Comparison of ENCODE assay signal across 9 cellular contexts in the genomic region with DNA sequence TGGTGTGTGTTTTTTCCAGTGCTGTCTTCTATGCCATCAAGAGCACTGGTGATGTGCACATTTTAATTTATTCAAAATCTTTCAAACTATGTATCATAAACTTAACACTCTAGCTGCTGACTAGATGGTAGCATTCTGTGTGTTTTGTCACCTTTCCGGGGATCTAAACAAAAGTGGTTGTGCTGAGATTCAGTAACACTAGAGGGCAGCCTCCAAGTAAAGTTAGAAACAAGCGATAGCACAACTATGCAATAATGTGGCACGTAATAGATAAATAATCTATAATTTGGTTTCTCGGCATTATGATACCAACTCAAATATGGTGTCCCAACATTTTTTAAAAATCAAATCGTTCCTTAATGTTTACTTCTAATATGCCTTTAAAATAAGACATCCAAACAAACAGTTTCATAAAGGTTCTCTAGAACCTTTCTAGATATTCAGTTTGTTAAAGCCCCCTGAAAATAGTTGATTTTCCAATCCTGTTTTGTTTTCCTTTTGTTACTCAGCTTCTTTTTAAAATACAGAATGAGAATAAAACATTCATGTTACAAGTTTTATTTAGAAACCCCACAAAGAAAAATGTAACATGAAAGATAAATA. TPM values are rescaled to one million over a fixed set of nuclear protein-coding genes. Genes with fewer than 3 reads are reported as not detected.
DNase-seq lines count a peak whose midpoint lies in the region; ATAC-seq, FAIRE-seq and TF ChIP-seq lines count a peak whose summit lies in the region.
"Had no signal": no experiment of that assay in that cellular context is flagged by ENCODE, and none has a peak within 500 bp of the region (broad histone marks: within the 10 kb centered on the region; RNA-seq: fewer than 3 reads in every experiment).

No MANE protein-coding gene starts in this region.

- H3K56ac ChIP-seq in mesendoderm (ENCODE audit: low read length): peak overlapping the region; percentile 37

- in situ Hi-C loops in GM12878 (cut with MboI): loop anchor here (25.0 kb wide), 1 partner anchor 420 kb away; no protein-coding TSS in a partner anchor

- no peak overlapping the region for H3K18ac ChIP-seq in mesendoderm (ENCODE audit: low read length)

- H4K8ac ChIP-seq in mesendoderm (ENCODE audit: low read depth, low read length): no peak overlapping the region

- H2BK5ac ChIP-seq in mesendoderm (ENCODE audit: low read length): no peak overlapping the region

- TF ChIP-seq POLR2A in GM12878 (IDR thresholded peaks at IDR 0.05; ENCODE audit: low read depth, low read length): no peak

- H3K4me2 ChIP-seq in GM12878 (ENCODE audit: control insufficient read depth, insufficient read depth) (no peak overlapping the region), mesendoderm (ENCODE audit: low read length) (no peak overlapping the region)

- intact Hi-C loops in GM12878 (cut with micrococcal nuclease; ENCODE audit: unreplicated experiment): loop anchor here (5.0 kb wide), 1 partner anchor 420 kb away; no protein-coding TSS in a partner anchor

- no peaks in the 10 kb centered on the region for H3K4me1 ChIP-seq in GM12878 (ENCODE audit: control insufficient read depth, insufficient read depth, low read length)
- H3K4me1 ChIP-seq in mesendoderm (ENCODE audit: control insufficient read depth, low read depth, low read length): peaks cover 33% of the 10 kb centered on the region

- no peak overlapping the region for H3K9ac ChIP-seq in GM12878 (ENCODE audit: control insufficient read depth, insufficient read depth, low read length)
- H3K9ac ChIP-seq in mesendoderm (ENCODE audit: low read length): no peak overlapping the region

- H2AFZ ChIP-seq in GM12878 (ENCODE audit: control insufficient read depth, low read depth, low read length): no peak overlapping the region

- RAD21 ChIA-PET in GM12878 (lab: Charles Lee; ENCODE audit: unreplicated experiment): interaction anchor here (1.0 to 4.9 kb wide), 7 partner anchors 8 to 460 kb away, joined by 3 to 29 read pairs (median 4); partner anchors contain the start of gene SEMA6A

- POLR2A ChIA-PET in GM12878 (lab: Charles Lee): interaction anchor here (0.6 kb wide), 2 partner anchors 438 to 445 kb away, joined by 3 to 4 read pairs; no protein-coding TSS in a partner anchor

- ATAC-seq in HG03378 (IDR thresholded peaks at IDR 0.05; ENCODE audit: unreplicated experiment) (peak; percentile 46), GM12878 (peak; percentile 65), HG03095 (IDR thresholded peaks at IDR 0.05; ENCODE audit: unreplicated experiment) (no peak), HG02938 (IDR thresholded peaks at IDR 0.05; ENCODE audit: unreplicated experiment) (no peak)

- CTCF ChIA-PET in GM12878 (lab: Yijun Ruan, JAX): interaction anchor here (0.6 to 5.0 kb wide), 22 partner anchors 8 to 777 kb away, joined by 3 to 38 read pairs (median 4); partner anchors contain the start of gene SEMA6A

- H3K36me3 ChIP-seq in GM12878 (ENCODE audit: control insufficient read depth in 2 of 2, insufficient read depth in 2 of 2, low read length in 1 of 2) (no peaks in the 10 kb centered on the region), mesendoderm (ENCODE audit: control insufficient read depth, insufficient read depth, low read length) (no peaks in the 10 kb centered on the region)

- no TSS peak for BruUV-seq in GM12878 (replicated peaks; lab: Mats Ljungman, UMichigan)

- H3K23ac ChIP-seq in mesendoderm (ENCODE audit: low read length): no peak overlapping the region

- H3K79me1 ChIP-seq in mesendoderm (ENCODE audit: low read length): no peaks in the 10 kb centered on the region

- 35% methylated on average over 5 of the region's 5 CpGs for WGBS in GM12878 (ENCODE audit: insufficient coverage, insufficient replicate concordance, low lambda C conversion rate, missing lambda C conversion rate)
- no CpG with 5 or more reads among the region's 5 CpGs for WGBS in mesendoderm (ENCODE audit: extremely low coverage, insufficient coverage, low lambda C conversion rate)

- TF ChIP-seq EP300 in GM12878 (IDR thresholded peaks at IDR 0.05; ENCODE audit: borderline replicate concordance in 1 of 2, control insufficient read depth in 1 of 2, low read depth in 2 of 2, low read length in 2 of 2): no peak

- DNase-seq in GM12864 (ENCODE audit: low read depth) (no peak), GM12878 (ENCODE audit: low read depth, low spot score) (no peak), mesendoderm (peak; percentile 66), NCI-H510A treated with DMSO at 0.1 percent for 48 hours (lab: John Stamatoyannopoulos, UW) (no peak)
- no peak for DNase-seq in stimulated activated CD4-positive, alpha-beta T cell treated with anti-CD3 and anti-CD28 coated beads, Interleukin-2, amount 100 ng/mL, for 48 hours

- no peak overlapping the region for H3K4ac ChIP-seq in mesendoderm (ENCODE audit: low read depth, low read length)

- peak; percentile 79 for TF ChIP-seq RAD21 in GM12878 (IDR thresholded peaks at IDR 0.05; ENCODE audit: insufficient read depth, low read depth, low read length)

- no peaks in the 10 kb centered on the region for H3K9me3 ChIP-seq in GM12878 (replicated peaks; ENCODE audit: control insufficient read depth, insufficient read depth, low read length)

- no peak for FAIRE-seq in GM12878 (lab: Jason Lieb, UNC)

- H3K27me3 ChIP-seq in GM12878 (replicated peaks in 1 of 2; ENCODE audit: control insufficient read depth in 2 of 2, insufficient read depth in 2 of 2, low read length in 1 of 2): no peaks in the 10 kb centered on the region
- no peaks in the 10 kb centered on the region for H3K27me3 ChIP-seq in mesendoderm (ENCODE audit: insufficient read depth, low read length, poor library complexity)

- H2BK120ac ChIP-seq in mesendoderm (ENCODE audit: low read depth, low read length): no peak overlapping the region

- no peak overlapping the region for H3K27ac ChIP-seq in GM12878 (ENCODE audit: control insufficient read depth, insufficient read depth)
- no peak overlapping the region for H3K27ac ChIP-seq in mesendoderm (ENCODE audit: low read depth, low read length)

- H3K79me2 ChIP-seq in GM12878 (ENCODE audit: control insufficient read depth, insufficient read depth, low read length) (no peaks in the 10 kb centered on the region), mesendoderm (ENCODE audit: control insufficient read depth, insufficient read depth, low read length) (peaks cover 89% of the 10 kb centered on the region)

- TF ChIP-seq CTCF in GM12864 (IDR thresholded peaks at IDR 0.05; ENCODE audit: low read depth, low read length, missing control alignments) (peak; percentile 58), GM12878 (IDR thresholded peaks at IDR 0.05 in 2 of 3, conservative IDR thresholded peaks at IDR 0.05 in 1 of 3; ENCODE audit: control insufficient read depth in 2 of 3, extremely low read depth in 1 of 3, insufficient read depth in 1 of 3, low read depth in 3 of 3, low read length in 3 of 3) (peak; percentile 48 to 61 (median 55); a peak in 5 of 6 replicates)

- no peak overlapping the region for H2BK15ac ChIP-seq in mesendoderm (replicated peaks; ENCODE audit: low read depth)

- H4K5ac ChIP-seq in mesendoderm (ENCODE audit: low read length): no peak overlapping the region

- H2AK5ac ChIP-seq in mesendoderm (ENCODE audit: low read length): no peak overlapping the region

- H3K4me3 ChIP-seq in GM12864 (ENCODE audit: low read depth, low read length) (no peak overlapping the region), GM12878 (no peak overlapping the region), mesendoderm (ENCODE audit: low read length) (no peak overlapping the region)
- H3K4me3 ChIP-seq: lung had no signal

- no peaks in the 10 kb centered on the region for H4K20me1 ChIP-seq in GM12878 (ENCODE audit: control insufficient read depth, insufficient read depth)

- SMC1A ChIA-PET in GM12878 (lab: Charles Lee; ENCODE audit: uncharacterized antibody, unreplicated experiment): interaction anchor here (0.7 to 4.4 kb wide), 7 partner anchors 13 to 421 kb away, joined by 3 to 44 read pairs (median 3); partner anchors contain the start of gene SEMA6A

TF ChIP-seq in GM12878, 131 proteins besides CTCF, POLR2A, EP300 and RAD21:
- peak; percentile 8 for TF ChIP-seq SIX5 (IDR thresholded peaks at IDR 0.05; ENCODE audit: low read depth, low read length, severe bottlenecking)
- TF ChIP-seq, protein P1, sequence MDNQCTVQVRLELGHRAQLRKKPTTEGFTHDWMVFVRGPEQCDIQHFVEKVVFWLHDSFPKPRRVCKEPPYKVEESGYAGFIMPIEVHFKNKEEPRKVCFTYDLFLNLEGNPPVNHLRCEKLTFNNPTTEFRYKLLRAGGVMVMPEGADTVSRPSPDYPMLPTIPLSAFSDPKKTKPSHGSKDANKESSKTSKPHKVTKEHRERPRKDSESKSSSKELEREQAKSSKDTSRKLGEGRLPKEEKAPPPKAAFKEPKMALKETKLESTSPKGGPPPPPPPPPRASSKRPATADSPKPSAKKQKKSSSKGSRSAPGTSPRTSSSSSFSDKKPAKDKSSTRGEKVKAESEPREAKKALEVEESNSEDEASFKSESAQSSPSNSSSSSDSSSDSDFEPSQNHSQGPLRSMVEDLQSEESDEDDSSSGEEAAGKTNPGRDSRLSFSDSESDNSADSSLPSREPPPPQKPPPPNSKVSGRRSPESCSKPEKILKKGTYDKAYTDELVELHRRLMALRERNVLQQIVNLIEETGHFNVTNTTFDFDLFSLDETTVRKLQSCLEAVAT (IDR thresholded peaks at IDR 0.05): peak; percentile 71
- peak; percentile 54; the same call in 1 of the 2 replicates for TF ChIP-seq SMC3 (IDR thresholded peaks at IDR 0.05; ENCODE audit: borderline replicate concordance, low read length)
- no peak for TF ChIP-seq NBN (IDR thresholded peaks at IDR 0.05)
- TF ChIP-seq RB1 (IDR thresholded peaks at IDR 0.05; ENCODE audit: borderline replicate concordance): no peak
- no peak for TF ChIP-seq STAT1 (conservative IDR thresholded peaks at IDR 0.05)

RNA-seq across cellular contexts. Expression of gene SEMA6A, which starts 16.9 kb away (rescaled TPM):
- 218 and 247 TPM in 2 replicates for total RNA-seq in GM12878 (2013; cell fraction: nucleolus; rRNA removed)
- total RNA-seq in GM12878 (2014; rRNA removed): 0.62 and 1.0 TPM in 2 replicates
- 0.83 and 1.1 TPM in 2 replicates for total RNA-seq in GM12878 (2014; rRNA removed; fragmentation: Illumina TruSeq; extraction: Trizol)
- 1.9 and 2.1 TPM in 2 replicates for total RNA-seq in GM12878 (2021)
- polyA plus RNA-seq in GM12878 (2011; ENCODE audit: low read depth): 3.2 TPM
- polyA plus RNA-seq in GM12878 (2011; rRNA removed): 10.2 and 10.5 TPM in 2 replicates
- 6.8 and 10.6 TPM in 2 replicates for polyA plus RNA-seq in GM12878 (2011; cell fraction: cytosol; rRNA removed)
- polyA plus RNA-seq in GM12878 (2011; cell fraction: nucleus; rRNA removed): 23.5 and 32.3 TPM in 2 replicates
- 4.3 and 4.5 TPM in 2 replicates for polyA plus RNA-seq in GM12878 (2012)
- polyA plus RNA-seq in GM12878 (2014; fragmentation: Illumina TruSeq; extraction: Trizol): 0.92 and 1.3 TPM in 2 replicates
- under 1 TPM; 0.16 to 0.22 TPM for polyA plus RNA-seq in GM12878 (2014; fragmentation: Nextera tagmentation; extraction: Ambion mirVana)
- 0.56 and 0.64 TPM in 2 replicates for polyA plus RNA-seq in GM12878 (2014; rRNA removed)
- 1 to 10 TPM; 1.1 TPM for polyA plus RNA-seq in GM12878 (2016; fragmentation: Nextera tagmentation; extraction: Ambion mirVana)
- 31.4 and 35.0 TPM in 2 replicates for polyA minus RNA-seq in GM12878 (2011; rRNA and poly(A)+ RNA removed)
- polyA minus RNA-seq in GM12878 (2011; cell fraction: cytosol; rRNA and poly(A)+ RNA removed): 9.4 and 10.0 TPM in 2 replicates
- polyA minus RNA-seq in GM12878 (2011; cell fraction: nucleus; rRNA and poly(A)+ RNA removed): 52.5 and 60.3 TPM in 2 replicates
- 325 TPM for polyA plus RNA-seq in mesendoderm (2013, experiment 1 of 2)
- 338 TPM for polyA plus RNA-seq in mesendoderm (2013, experiment 2 of 2)

Comparison
In these comparisons a context has a peak if more than half of its experiments do, and no peak if none do; other contexts are left out.
1. ATAC-seq: peak in HG03378 (single experiment) and GM12878 (single experiment); none in HG03095 (single experiment) and HG02938 (single experiment).